In the genomic region with DNA sequence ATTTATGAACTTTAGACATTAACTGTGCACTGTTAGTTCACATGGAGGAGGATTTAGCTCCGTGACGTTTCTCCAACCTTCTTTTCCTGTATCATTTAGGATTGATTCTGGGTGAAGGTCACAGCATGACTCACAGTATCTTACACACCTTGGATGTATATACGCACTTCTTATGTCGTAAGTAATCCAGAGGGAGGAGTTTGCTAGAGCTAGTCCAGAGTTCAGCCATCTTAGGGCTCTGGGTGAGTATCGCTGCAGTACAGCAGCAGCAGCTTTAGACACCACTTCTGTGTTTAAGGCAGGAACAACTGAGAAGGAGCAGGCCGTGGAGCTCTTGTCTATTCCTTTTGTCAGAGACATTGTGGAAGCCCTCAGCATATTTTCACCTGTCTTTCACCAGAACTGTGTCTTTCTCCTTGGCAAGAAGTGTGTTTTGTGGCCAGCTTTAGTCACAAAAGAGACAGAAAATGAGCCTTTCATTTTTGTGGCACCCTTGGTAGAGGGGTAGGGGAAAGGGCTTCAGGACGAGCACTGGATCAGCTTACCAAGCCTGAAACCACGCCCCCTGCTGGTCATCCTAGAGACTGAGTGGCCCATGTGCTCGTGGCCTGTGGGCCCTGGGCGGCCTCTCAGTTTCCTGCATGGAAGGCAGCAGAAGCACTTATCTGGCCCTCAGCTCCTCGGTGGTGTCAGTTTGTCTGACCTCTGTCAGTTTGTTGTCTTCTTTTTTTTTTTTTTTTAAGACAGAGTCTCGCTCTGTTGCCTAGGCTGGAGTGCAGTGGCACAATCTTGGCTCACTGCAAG, we compare ENCODE assay signal across 8 cellular contexts.
A peak's percentile ranks its signal among the peaks of the same experiment; 100 is the strongest.
DNase-seq lines count a peak whose midpoint lies in the region; ATAC-seq, FAIRE-seq and TF ChIP-seq lines count a peak whose summit lies in the region.

No MANE protein-coding gene starts in this region.

- no peak overlapping the region for H3K4me2 ChIP-seq in astrocyte (ENCODE audit: low read length)

- H3K4me1 Mint-ChIP-seq in T-helper 2 cell treated with Interferon-gamma antibody and Interleukin-4, amounts not matched to agents 5 μg/mL and 100 μg/mL, for 36 hours (ENCODE audit: low read depth): peaks cover 12% of the 10 kb centered on the region
- H3K4me1 Mint-ChIP-seq in astrocyte (ENCODE audit: low read depth, unreplicated experiment): peaks cover 34% of the 10 kb centered on the region

- peak; percentile 81 for DNase-seq in Daoy (ENCODE audit: low read depth)
- peak; percentile 64 for DNase-seq in T-helper 2 cell treated with Interferon-gamma antibody and Interleukin-4, amounts not matched to agents 5 μg/mL and 100 μg/mL, for 36 hours (ENCODE audit: low spot score)
- peak; percentile 23 for DNase-seq in astrocyte (ENCODE audit: low read depth)
- peak; percentile 70 for DNase-seq in iPS DF 6.9 (ENCODE audit: low read depth, low spot score)
- peak; percentile 52 to 71 for DNase-seq in stimulated activated CD4-positive, alpha-beta T cell treated with anti-CD3 and anti-CD28 coated beads, Interleukin-15, amount 100 ng/mL, for 48 hours (ENCODE audit: low read depth in 2 of 2)

- H3K27ac ChIP-seq in astrocyte (ENCODE audit: low read depth, low read length): no peak overlapping the region
- no peak overlapping the region for H3K27ac ChIP-seq in iPS DF 6.9 (ENCODE audit: low read length)

- no peak for FAIRE-seq in astrocyte (lab: Jason Lieb, UNC)

- no CpG with 5 or more reads among the region's 12 CpGs for WGBS in iPS DF 6.9 (ENCODE audit: insufficient coverage, insufficient read length)

- H3K9me3 Mint-ChIP-seq in T-helper 2 cell treated with Interferon-gamma antibody and Interleukin-4, amounts not matched to agents 5 μg/mL and 100 μg/mL, for 36 hours: no peaks in the 10 kb centered on the region
- no peaks in the 10 kb centered on the region for H3K9me3 Mint-ChIP-seq in astrocyte (ENCODE audit: unreplicated experiment)

- peak; percentile 80 for TF ChIP-seq CTCF in LNCAP (IDR thresholded peaks at IDR 0.05)
- peak; percentile 61 for TF ChIP-seq CTCF in astrocyte (IDR thresholded peaks at IDR 0.05; ENCODE audit: insufficient read depth, low read depth, low read length)

- peaks cover 2% of the 10 kb centered on the region for H3K36me3 Mint-ChIP-seq in T-helper 2 cell treated with Interferon-gamma antibody and Interleukin-4, amounts not matched to agents 5 μg/mL and 100 μg/mL, for 36 hours (ENCODE audit: low read depth)
- H3K36me3 Mint-ChIP-seq in astrocyte (ENCODE audit: low read depth, unreplicated experiment): peaks cover 4% of the 10 kb centered on the region

- no peaks in the 10 kb centered on the region for H3K36me3 ChIP-seq in astrocyte (ENCODE audit: insufficient read depth, low read length)
- H3K36me3 ChIP-seq in iPS DF 6.9 (ENCODE audit: control insufficient read depth, insufficient read depth, low read length): no peaks in the 10 kb centered on the region

- H3K27ac Mint-ChIP-seq in T-helper 2 cell treated with Interferon-gamma antibody and Interleukin-4, amounts not matched to agents 5 μg/mL and 100 μg/mL, for 36 hours: no peak overlapping the region
- no peak overlapping the region for H3K27ac Mint-ChIP-seq in astrocyte (ENCODE audit: unreplicated experiment)

- no peak for ATAC-seq in HG02798 (IDR thresholded peaks at IDR 0.05; ENCODE audit: poor library complexity, unreplicated experiment)
- no peak for ATAC-seq in GM21367 (IDR thresholded peaks at IDR 0.05; ENCODE audit: unreplicated experiment)

- H3K9ac ChIP-seq in astrocyte (ENCODE audit: low read length): no peak overlapping the region

- H3K4me3 ChIP-seq in astrocyte (ENCODE audit: insufficient read depth, low read depth, low read length) (no peak overlapping the region), iPS DF 6.9 (ENCODE audit: low read length) (no peak overlapping the region)

- H3K27me3 Mint-ChIP-seq in T-helper 2 cell treated with Interferon-gamma antibody and Interleukin-4, amounts not matched to agents 5 μg/mL and 100 μg/mL, for 36 hours (ENCODE audit: low read depth): no peaks in the 10 kb centered on the region
- H3K27me3 Mint-ChIP-seq in astrocyte (ENCODE audit: low read depth, unreplicated experiment): peaks cover 2% of the 10 kb centered on the region

- H3K9me3 ChIP-seq in astrocyte (ENCODE audit: insufficient read depth, low read depth, low read length) (no peaks in the 10 kb centered on the region), iPS DF 6.9 (ENCODE audit: control insufficient read depth, insufficient read depth, low read length) (no peaks in the 10 kb centered on the region)

- H4K20me1 ChIP-seq in astrocyte (ENCODE audit: insufficient read depth, low read length): peaks cover 29% of the 10 kb centered on the region

- no peak overlapping the region for H2AFZ ChIP-seq in astrocyte (ENCODE audit: low read depth, low read length)

- H3K4me3 Mint-ChIP-seq in T-helper 2 cell treated with Interferon-gamma antibody and Interleukin-4, amounts not matched to agents 5 μg/mL and 100 μg/mL, for 36 hours: no peak overlapping the region
- H3K4me3 Mint-ChIP-seq in astrocyte (ENCODE audit: unreplicated experiment): no peak overlapping the region

- H3K27me3 ChIP-seq in astrocyte (ENCODE audit: insufficient read depth, low read length): no peaks in the 10 kb centered on the region
- no peaks in the 10 kb centered on the region for H3K27me3 ChIP-seq in iPS DF 6.9 (ENCODE audit: control insufficient read depth, insufficient read depth, low read length)

- H3K79me2 ChIP-seq in astrocyte (ENCODE audit: insufficient read depth, low read length): no peaks in the 10 kb centered on the region

- H3K4me1 ChIP-seq in astrocyte (ENCODE audit: insufficient read depth, low read length) (peaks cover 29% of the 10 kb centered on the region), iPS DF 6.9 (ENCODE audit: control insufficient read depth, insufficient read depth, low read length) (no peaks in the 10 kb centered on the region)

Comparison
In these comparisons a context has a peak if more than half of its experiments do, and no peak if none do; other contexts are left out.
1. DNase-seq: peak in every context shown above with its lines; median percentile 81 in Daoy; 70 in iPS DF 6.9; 64 in T-helper 2 cell treated with Interferon-gamma antibody and Interleukin-4, amounts not matched to agents 5 μg/mL and 100 μg/mL, for 36 hours; 62 in stimulated activated CD4-positive, alpha-beta T cell treated with anti-CD3 and anti-CD28 coated beads, Interleukin-15, amount 100 ng/mL, for 48 hours; 23 in astrocyte.